Comparison of ENCODE assay signal across 1 cellular context in the genomic region with DNA sequence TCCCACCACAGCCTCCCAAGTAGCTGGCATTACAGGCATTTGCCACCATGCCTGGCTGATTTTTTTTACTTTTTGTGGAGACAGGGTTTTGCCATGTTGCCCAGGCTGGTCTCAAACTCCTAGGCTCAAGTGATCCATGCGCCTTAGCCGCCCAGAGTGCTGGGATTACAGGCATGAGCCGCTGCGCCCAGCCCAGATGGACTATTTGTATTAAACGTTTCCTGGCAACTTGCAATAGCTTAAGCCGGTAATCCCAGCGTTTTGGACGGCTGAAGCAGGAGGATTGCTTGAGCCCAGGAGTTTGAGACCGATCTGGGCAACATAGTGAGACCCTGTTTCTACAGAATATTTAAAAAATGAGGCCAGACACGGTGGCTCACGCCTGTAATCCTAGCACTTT.
TF ChIP-seq lines count a peak whose summit lies in the region.

No MANE protein-coding gene starts in this region.

TF ChIP-seq in HepG2, 621 proteins besides CTCF, POLR2A, EP300 and RAD21 (continued from another document):
- TF ChIP-seq SAFB2 (CRISPR knock-in tag; IDR thresholded peaks at IDR 0.05; ENCODE audit: borderline replicate concordance, low read depth) = no peak
- TF ChIP-seq, protein P1, sequence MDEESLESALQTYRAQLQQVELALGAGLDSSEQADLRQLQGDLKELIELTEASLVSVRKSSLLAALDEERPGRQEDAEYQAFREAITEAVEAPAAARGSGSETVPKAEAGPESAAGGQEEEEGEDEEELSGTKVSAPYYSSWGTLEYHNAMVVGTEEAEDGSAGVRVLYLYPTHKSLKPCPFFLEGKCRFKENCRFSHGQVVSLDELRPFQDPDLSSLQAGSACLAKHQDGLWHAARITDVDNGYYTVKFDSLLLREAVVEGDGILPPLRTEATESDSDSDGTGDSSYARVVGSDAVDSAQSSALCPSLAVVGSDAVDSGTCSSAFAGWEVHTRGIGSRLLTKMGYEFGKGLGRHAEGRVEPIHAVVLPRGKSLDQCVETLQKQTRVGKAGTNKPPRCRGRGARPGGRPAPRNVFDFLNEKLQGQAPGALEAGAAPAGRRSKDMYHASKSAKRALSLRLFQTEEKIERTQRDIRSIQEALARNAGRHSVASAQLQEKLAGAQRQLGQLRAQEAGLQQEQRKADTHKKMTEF (CRISPR knock-in tag; IDR thresholded peaks at IDR 0.05) = no peak
